ENCODE assay signal across 28 cellular contexts in the genomic region with DNA sequence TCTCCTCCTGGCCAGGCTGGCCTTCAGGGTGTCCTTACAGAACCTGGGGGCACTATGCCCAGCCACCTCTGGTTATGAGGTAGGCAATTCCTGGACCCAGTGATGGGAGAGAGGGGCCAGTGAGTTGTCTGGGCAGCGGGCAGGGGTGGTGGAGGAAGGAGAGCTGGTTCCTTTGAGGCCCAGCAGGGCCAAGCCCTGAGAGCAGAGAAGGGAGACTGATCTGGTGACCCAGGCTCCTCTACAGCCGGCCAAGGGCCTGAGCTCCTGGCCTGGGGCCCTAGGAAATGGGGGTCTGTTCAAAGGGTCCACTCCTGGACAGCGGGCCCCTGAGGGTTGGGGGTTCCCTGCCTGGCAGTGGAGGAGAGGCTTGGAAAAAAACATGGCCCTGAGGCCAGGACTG. TPM values are rescaled to one million over a fixed set of nuclear protein-coding genes. Genes with fewer than 3 reads are reported as not detected.
"Had no signal": no experiment of that assay in that cellular context is flagged by ENCODE, and none has a peak within 500 bp of the region (broad histone marks: within the 10 kb centered on the region; RNA-seq: fewer than 3 reads in every experiment).

No MANE protein-coding gene starts in this region.

- H3K9me3 Mint-ChIP-seq: activated CD4-positive, alpha-beta memory T cell treated with anti-CD3 and anti-CD28 coated beads for 36 hours; activated naive CD4-positive, alpha-beta T cell treated with anti-CD3 and anti-CD28 coated beads for 36 hours; activated T-cell treated with anti-CD3 and anti-CD28 coated beads, Interleukin-2, amount 50 U/mL, for 72 hours; effector memory CD8-positive, alpha-beta T cell; memory B cell; nephron progenitor cell; stimulated activated naive B cell treated with anti-CD40 and anti-IgM and Interleukin-4, amounts not matched to agents 10 μg/mL and 1 μg/mL and 100 μg/mL, for 72 hours; T-helper 1 cell treated with Interleukin-12 subunit alpha and Interleukin-12 subunit beta and Interleukin-4 antibody, amounts not matched to agents 30 μg/mL and 1 μg/mL, for 36 hours had no signal

- H3K27ac Mint-ChIP-seq: activated CD4-positive, alpha-beta memory T cell treated with anti-CD3 and anti-CD28 coated beads for 36 hours; activated naive CD4-positive, alpha-beta T cell treated with anti-CD3 and anti-CD28 coated beads for 36 hours; activated T-cell treated with anti-CD3 and anti-CD28 coated beads, Interleukin-2, amount 50 U/mL, for 72 hours; effector memory CD8-positive, alpha-beta T cell; memory B cell; nephron progenitor cell; stimulated activated naive B cell treated with anti-CD40 and anti-IgM and Interleukin-4, amounts not matched to agents 10 μg/mL and 1 μg/mL and 100 μg/mL, for 72 hours; T-helper 1 cell treated with Interleukin-12 subunit alpha and Interleukin-12 subunit beta and Interleukin-4 antibody, amounts not matched to agents 30 μg/mL and 1 μg/mL, for 36 hours had no signal

- H3K36me3 Mint-ChIP-seq: activated CD4-positive, alpha-beta memory T cell treated with anti-CD3 and anti-CD28 coated beads for 36 hours; memory B cell; stimulated activated naive B cell treated with anti-CD40 and anti-IgM and Interleukin-4, amounts not matched to agents 10 μg/mL and 1 μg/mL and 100 μg/mL, for 72 hours had no signal

- H3K36me3 ChIP-seq: esophagus muscularis mucosa, gastroesophageal sphincter, heart left ventricle, sigmoid colon had no signal

- ATAC-seq: effector memory CD8-positive, alpha-beta T cell; left cardiac atrium; mucosa of descending colon had no signal

- H3K27me3 Mint-ChIP-seq: activated CD4-positive, alpha-beta memory T cell treated with anti-CD3 and anti-CD28 coated beads for 36 hours had no signal

- H3K4me3 ChIP-seq: esophagus muscularis mucosa, gastroesophageal sphincter, heart left ventricle, mucosa of descending colon, sigmoid colon, smooth muscle cell had no signal

- H3K27me3 ChIP-seq: esophagus muscularis mucosa, gastroesophageal sphincter, heart left ventricle, sigmoid colon had no signal

- FAIRE-seq: colon, islet of Langerhans had no signal

- H3K4me3 Mint-ChIP-seq: activated CD4-positive, alpha-beta memory T cell treated with anti-CD3 and anti-CD28 coated beads for 36 hours; activated naive CD4-positive, alpha-beta T cell treated with anti-CD3 and anti-CD28 coated beads for 36 hours; activated T-cell treated with anti-CD3 and anti-CD28 coated beads, Interleukin-2, amount 50 U/mL, for 72 hours; effector memory CD8-positive, alpha-beta T cell; memory B cell; nephron progenitor cell; stimulated activated naive B cell treated with anti-CD40 and anti-IgM and Interleukin-4, amounts not matched to agents 10 μg/mL and 1 μg/mL and 100 μg/mL, for 72 hours; T-helper 1 cell treated with Interleukin-12 subunit alpha and Interleukin-12 subunit beta and Interleukin-4 antibody, amounts not matched to agents 30 μg/mL and 1 μg/mL, for 36 hours had no signal

- H3K9me3 ChIP-seq: esophagus muscularis mucosa, gastroesophageal sphincter, heart left ventricle, mucosa of descending colon, sigmoid colon had no signal

- DNase-seq: activated CD4-positive, alpha-beta memory T cell treated with anti-CD3 and anti-CD28 coated beads for 36 hours; activated CD4-positive, alpha-beta T cell treated with anti-CD3 and anti-CD28 coated beads for 48 hours; activated effector memory CD4-positive, alpha-beta T cell treated with Interleukin-2 at 50 U/mL for 16 hours; activated naive CD4-positive, alpha-beta T cell treated with anti-CD3 and anti-CD28 coated beads for 36 hours; activated T-cell treated with anti-CD3 and anti-CD28 coated beads, Interleukin-2, amount 50 U/mL, for 72 hours; central memory CD4-positive, alpha-beta T cell; effector memory CD8-positive, alpha-beta T cell; heart left ventricle; left cardiac atrium; mucosa of descending colon; nephron progenitor cell; sigmoid colon; stimulated activated CD4-positive, alpha-beta T cell treated with anti-CD3 and anti-CD28 coated beads, Interleukin-15, amount 100 ng/mL, for 24 hours; stimulated activated CD4-positive, alpha-beta T cell treated with anti-CD3 and anti-CD28 coated beads, Interleukin-2, amount 100 ng/mL, for 48 hours; stimulated activated CD8-positive, alpha-beta memory T cell treated with anti-CD3 and anti-CD28 coated beads, Interleukin-4, amount 100 ng/mL, for 48 hours; stimulated activated naive B cell treated with anti-CD40 and anti-IgM and Interleukin-4, amounts not matched to agents 10 μg/mL and 1 μg/mL and 100 μg/mL, for 72 hours; T1000 had no signal

- H3K4me1 ChIP-seq: esophagus muscularis mucosa, gastroesophageal sphincter, heart left ventricle, sigmoid colon had no signal

- H3K27ac ChIP-seq: esophagus muscularis mucosa, gastroesophageal sphincter, heart left ventricle, sigmoid colon had no signal

- H3K4me1 Mint-ChIP-seq: memory B cell; stimulated activated naive B cell treated with anti-CD40 and anti-IgM and Interleukin-4, amounts not matched to agents 10 μg/mL and 1 μg/mL and 100 μg/mL, for 72 hours had no signal

RNA-seq across cellular contexts. Expression of a gene that starts 7.9 kb away (rescaled TPM):
- total RNA-seq: activated CD4-positive, alpha-beta memory T cell treated with anti-CD3 and anti-CD28 coated beads for 36 hours; activated naive CD4-positive, alpha-beta T cell treated with anti-CD3 and anti-CD28 coated beads for 36 hours; activated T-cell treated with anti-CD3 and anti-CD28 coated beads, Interleukin-2, amount 50 U/mL, for 72 hours had no signal

RNA-seq across cellular contexts. Expression of a gene that starts 21.6 kb away (rescaled TPM):
- total RNA-seq: activated CD4-positive, alpha-beta memory T cell treated with anti-CD3 and anti-CD28 coated beads for 36 hours; activated naive CD4-positive, alpha-beta T cell treated with anti-CD3 and anti-CD28 coated beads for 36 hours; activated T-cell treated with anti-CD3 and anti-CD28 coated beads, Interleukin-2, amount 50 U/mL, for 72 hours; dermis microvascular lymphatic vessel endothelial cell; esophagus muscularis mucosa; gastroesophageal sphincter; left cardiac atrium; lower leg skin; mucosa of descending colon; posterior vena cava; sigmoid colon; smooth muscle cell; ureter had no signal
- polyA plus RNA-seq: heart left ventricle, smooth muscle cell had no signal

RNA-seq across cellular contexts. Expression of a gene that starts 57.8 kb away (rescaled TPM):
- total RNA-seq: activated naive CD4-positive, alpha-beta T cell treated with anti-CD3 and anti-CD28 coated beads for 36 hours had no signal
